Comparison of ENCODE assay signal across 17 cellular contexts in genomic region chr12:68785823-68786222, GRCh38.
"Had no signal": no experiment of that assay in that cellular context is flagged by ENCODE, and none has a peak within 500 bp of the region (broad histone marks: within the 10 kb centered on the region; RNA-seq: fewer than 3 reads in every experiment).

No MANE protein-coding gene starts in this region.

- H3K9ac ChIP-seq: neural progenitor cell had no signal

- H3K4me3 ChIP-seq: colonic mucosa, neural progenitor cell, ovary had no signal

- H3K4me1 ChIP-seq: colonic mucosa had no signal

- DNase-seq: activated CD4-positive, alpha-beta T cell treated with anti-CD3 and anti-CD28 coated beads, Interleukin-2, amount 10 ng/mL, durations not matched to agents 24 days and 14 days; activated CD4-positive, CD25-positive, alpha-beta regulatory T cell; activated CD8-positive, alpha-beta memory T cell treated with anti-CD3 and anti-CD28 coated beads, Interleukin-2, amount 50 U/mL, for 4 hours; activated CD8-positive, alpha-beta T cell treated with anti-CD3 and anti-CD28 coated beads, Interleukin-2, amount 10 ng/mL, durations not matched to agents 7 days and 5 days; activated effector memory CD4-positive, alpha-beta T cell treated with anti-CD3 and anti-CD28 coated beads, Interleukin-2, amount 50 U/mL, for 16 hours; activated T-cell treated with anti-CD3 and anti-CD28 coated beads, Interleukin-2, amount 50 U/mL, for 48 hours; amniotic stem cell; central memory CD4-positive, alpha-beta T cell; colonic mucosa; foreskin melanocyte; head of caudate nucleus; immature natural killer cell; naive B cell; ovary had no signal

- H3K36me3 ChIP-seq: colonic mucosa, neural progenitor cell, ovary had no signal

- H3K27me3 ChIP-seq: colonic mucosa, neural progenitor cell, ovary had no signal

- H3K27ac ChIP-seq: colonic mucosa, neural progenitor cell, ovary had no signal

- H3K9me3 ChIP-seq: colonic mucosa, ovary had no signal

- FAIRE-seq: endothelial cell of umbilical vein had no signal

- H3K4me2 ChIP-seq: neural progenitor cell had no signal

- ATAC-seq: activated CD8-positive, alpha-beta T cell treated with anti-CD3 and anti-CD28 coated beads, Interleukin-2, amount 10 ng/mL, durations not matched to agents 7 days and 5 days; stimulated activated effector memory CD8-positive, alpha-beta T cell treated with anti-CD3 and anti-CD28 coated beads, Interleukin-12 subunit alpha, Interleukin-12 subunit beta, amount 100 ng/mL, for 72 hours had no signal

- H2AFZ ChIP-seq: neural progenitor cell had no signal
